In genomic region chr13:33018886-33019285, GRCh38 we compare ENCODE assay signal across 2 cellular contexts.
A peak's percentile ranks its signal among the peaks of the same experiment; 100 is the strongest.
TF ChIP-seq lines count a peak whose summit lies in the region.

No MANE protein-coding gene starts in this region.

TF ChIP-seq in HepG2, 621 proteins besides CTCF, POLR2A, EP300 and RAD21:
- TF ChIP-seq MAFF (IDR thresholded peaks at IDR 0.05; ENCODE audit: low read depth, low read length) (peak; percentile 78), ZKSCAN5 (CRISPR knock-in tag; IDR thresholded peaks at IDR 0.05) (no peak), MAFK (conservative IDR thresholded peaks at IDR 0.05 in 1 of 2, IDR thresholded peaks at IDR 0.05 in 1 of 2; ENCODE audit: low read length in 2 of 2) (peak; percentile 74 to 85), LCORL (IDR thresholded peaks at IDR 0.05) (no peak), LCORL (CRISPR knock-in tag; IDR thresholded peaks at IDR 0.05) (no peak), CSRNP2 (CRISPR knock-in tag; conservative IDR thresholded peaks at IDR 0.05; ENCODE audit: low read depth) (no peak)

TF ChIP-seq in IMR-90, 13 proteins besides CTCF, POLR2A, EP300 and RAD21:
- TF ChIP-seq MAFK (IDR thresholded peaks at IDR 0.05; ENCODE audit: low read depth, low read length) (peak; percentile 69), CHD1 (IDR thresholded peaks at IDR 0.05; ENCODE audit: low read depth, low read length) (no peak), CEBPB (IDR thresholded peaks at IDR 0.05; ENCODE audit: low read depth, low read length) (no peak), ELK1 (IDR thresholded peaks at IDR 0.05; ENCODE audit: borderline replicate concordance, low read depth, low read length) (no peak)
